ENCODE assay signal across 4 cellular contexts in genomic region chr7:104276730-104277129, GRCh38. TPM values are rescaled to one million over a fixed set of nuclear protein-coding genes. Genes with fewer than 3 reads are reported as not detected.
"Had no signal": no experiment of that assay in that cellular context is flagged by ENCODE, and none has a peak within 500 bp of the region (broad histone marks: within the 10 kb centered on the region; RNA-seq: fewer than 3 reads in every experiment).

No MANE protein-coding gene starts in this region.

RNA-seq across cellular contexts. Expression of gene LHFPL3, which starts 51.7 kb away (rescaled TPM):
- total RNA-seq: GM23248, H9, HFFc6 had no signal
- polyA plus RNA-seq: GM23248, GM23338 had no signal
